ENCODE assay signal across 24 cellular contexts in genomic region chr5:15592728-15593127, GRCh38.
"Had no signal": no experiment of that assay in that cellular context is flagged by ENCODE, and none has a peak within 500 bp of the region (broad histone marks: within the 10 kb centered on the region; RNA-seq: fewer than 3 reads in every experiment).

No MANE protein-coding gene starts in this region.

- H3K27me3 Mint-ChIP-seq: activated naive CD8-positive, alpha-beta T cell; effector memory CD8-positive, alpha-beta T cell had no signal

- H3K4me3 Mint-ChIP-seq: activated naive CD8-positive, alpha-beta T cell; effector memory CD8-positive, alpha-beta T cell; nephron had no signal

- H3K36me3 Mint-ChIP-seq: activated naive CD8-positive, alpha-beta T cell had no signal

- H3K27ac Mint-ChIP-seq: activated naive CD8-positive, alpha-beta T cell; effector memory CD8-positive, alpha-beta T cell had no signal

- DNase-seq: activated CD4-positive, alpha-beta T cell treated with anti-CD3 and anti-CD28 coated beads for 48 hours; activated CD4-positive, alpha-beta T cell treated with anti-CD3 and anti-CD28 coated beads, Interleukin-2, amount 50 U/mL, for 48 hours; activated CD8-positive, alpha-beta memory T cell treated with anti-CD3 and anti-CD28 coated beads for 24 hours; activated effector memory CD4-positive, alpha-beta T cell treated with Interleukin-2 at 50 U/mL for 16 hours; activated naive CD4-positive, alpha-beta T cell treated with Interleukin-2 at 50 U/mL for 16 hours; anterior cingulate cortex; body of pancreas; caudate nucleus; cortex of kidney; effector memory CD8-positive, alpha-beta T cell; esophagus squamous epithelium; gastrocnemius medialis; glutamatergic neuron; islet precursor cell; left ventricle myocardium superior; posterior cingulate gyrus; right cardiac atrium; stimulated activated CD4-positive, alpha-beta T cell treated with anti-CD3 and anti-CD28 coated beads, Interleukin-15, amount 100 ng/mL, for 24 hours; stimulated activated naive CD4-positive, alpha-beta T cell; T1000; tibial artery; WERI-Rb-1 had no signal
